In genomic region chr2:121969766-121970639, GRCh38 we compare ENCODE assay signal across 16 cellular contexts.
A peak's percentile ranks its signal among the peaks of the same experiment; 100 is the strongest.
DNase-seq lines count a peak whose midpoint lies in the region; ATAC-seq and TF ChIP-seq lines count a peak whose summit lies in the region.
"Had no signal": no experiment of that assay in that cellular context is flagged by ENCODE, and none has a peak within 500 bp of the region (broad histone marks: within the 10 kb centered on the region; RNA-seq: fewer than 3 reads in every experiment).

No MANE protein-coding gene starts in this region.

- no peak for TF ChIP-seq EP300 in sigmoid colon (IDR thresholded peaks at IDR 0.05)

- no peak for TF ChIP-seq POLR2A in esophagus squamous epithelium (IDR thresholded peaks at IDR 0.05)
- no peak for TF ChIP-seq POLR2A in gastrocnemius medialis (IDR thresholded peaks at IDR 0.05)
- TF ChIP-seq POLR2A in sigmoid colon (IDR thresholded peaks at IDR 0.05) = no peak

- peaks cover 47% of the 10 kb centered on the region for H3K27me3 Mint-ChIP-seq in T-helper 17 cell
- H3K27me3 Mint-ChIP-seq: activated B cell treated with CpG ODN at 0.5 μM for 24 hours had no signal

- H3K27ac ChIP-seq in esophagus squamous epithelium = peak overlapping the region in 3 of 4 donors; percentile 58 to 67 (median 63)
- peak overlapping the region; percentile 48 to 62 (median 52) for H3K27ac ChIP-seq in gastrocnemius medialis
- H3K27ac ChIP-seq in sigmoid colon = peak overlapping the region in 1 of 4 donors; percentile 55
- H3K27ac ChIP-seq: C4-2B, psoas muscle had no signal

- H3K4me3 ChIP-seq in esophagus squamous epithelium (no peak overlapping the region), gastrocnemius medialis (no peak overlapping the region), sigmoid colon (no peak overlapping the region)
- H3K4me3 ChIP-seq: psoas muscle had no signal

- 55 to 62% methylated on average over 8 of the region's 8 CpGs for WGBS in esophagus squamous epithelium, 2 donors
- 81 to 85% methylated on average over 8 of the region's 8 CpGs for WGBS in sigmoid colon, 2 donors

- no peak for ATAC-seq in T-helper 17 cell
- no peak for ATAC-seq in gastrocnemius medialis
- ATAC-seq: Panc1 had no signal

- peaks cover 6% of the 10 kb centered on the region for H3K4me1 Mint-ChIP-seq in T-helper 17 cell
- H3K4me1 Mint-ChIP-seq: activated B cell treated with CpG ODN at 0.5 μM for 24 hours had no signal

- H3K27ac Mint-ChIP-seq in T-helper 17 cell = peak overlapping the region; percentile 29
- H3K27ac Mint-ChIP-seq: activated B cell treated with CpG ODN at 0.5 μM for 24 hours; activated T-helper 2 cell treated with anti-CD3 and anti-CD28 coated beads, Interferon-gamma antibody, Interleukin-2, Interleukin-4, amounts not matched to agents 10 μg/mL and 5 μg/mL and 100 μg/mL, durations not matched to agents 14 hours and 24 hours and 36 hours had no signal

- peak; percentile 39 for DNase-seq in KBM-7
- no peak for DNase-seq in T-helper 17 cell
- no peak for DNase-seq in esophagus squamous epithelium (lab: John Stamatoyannopoulos, UW)
- no peak for DNase-seq in gastrocnemius medialis
- DNase-seq in stimulated activated CD4-positive, alpha-beta T cell treated with anti-CD3 and anti-CD28 coated beads, Interleukin-1b, Interleukin-23, amount 100 ng/mL, for 48 hours = no peak
- no peak for DNase-seq in SIG-M5 (lab: John Stamatoyannopoulos, UW)
- no peak for DNase-seq in SHP77 (lab: John Stamatoyannopoulos, UW)
- no peak for DNase-seq in sigmoid colon
- DNase-seq: activated B cell treated with CpG ODN at 0.5 μM for 24 hours; activated CD8-positive, alpha-beta memory T cell treated with anti-CD3 and anti-CD28 coated beads for 24 hours; NCI-H187; stimulated activated CD4-positive, alpha-beta T cell treated with anti-CD3 and anti-CD28 coated beads, Interleukin-15, amount 100 ng/mL, for 24 hours had no signal

- intact Hi-C loops in esophagus squamous epithelium (cut with DNase I) = no loop called here
- intact Hi-C loops in gastrocnemius medialis (cut with DNase I; ENCODE audit: low total_unique reads) = loop anchor here (5.0 to 10.0 kb wide), 2 partner anchors 138 to 155 kb away; no protein-coding TSS in a partner anchor
- intact Hi-C loops in sigmoid colon (cut with DNase I) = no loop called here

- H3K27me3 ChIP-seq in esophagus squamous epithelium = peaks cover 0 to 3% (median 0%) of the 10 kb centered on the region in 4 donors
- H3K27me3 ChIP-seq in gastrocnemius medialis = no peaks in the 10 kb centered on the region
- H3K27me3 ChIP-seq in sigmoid colon = no peaks in the 10 kb centered on the region

- H3K36me3 Mint-ChIP-seq in T-helper 17 cell (ENCODE audit: low read depth) = no peaks in the 10 kb centered on the region

- TF ChIP-seq CTCF in esophagus squamous epithelium (IDR thresholded peaks at IDR 0.05) (no peak), gastrocnemius medialis (IDR thresholded peaks at IDR 0.05 in 4 of 5, conservative IDR thresholded peaks at IDR 0.05 in 1 of 5) (no peak), sigmoid colon (IDR thresholded peaks at IDR 0.05) (no peak)

- H3K9me3 ChIP-seq in T-helper 17 cell (ENCODE audit: control insufficient read depth, low read length, poor library complexity, severe bottlenecking) = no peaks in the 10 kb centered on the region
- H3K9me3 ChIP-seq in esophagus squamous epithelium = no peaks in the 10 kb centered on the region
- no peaks in the 10 kb centered on the region for H3K9me3 ChIP-seq in gastrocnemius medialis
- no peaks in the 10 kb centered on the region for H3K9me3 ChIP-seq in sigmoid colon
- H3K9me3 ChIP-seq: psoas muscle had no signal

- H3K4me1 ChIP-seq in esophagus squamous epithelium = peaks cover 0 to 26% (median 4%) of the 10 kb centered on the region in 3 donors
- H3K4me1 ChIP-seq in gastrocnemius medialis = no peaks in the 10 kb centered on the region
- peaks cover 0 to 22% (median 8%) of the 10 kb centered on the region in 4 donors for H3K4me1 ChIP-seq in sigmoid colon
- H3K4me1 ChIP-seq: psoas muscle had no signal

- in situ Hi-C loops in KBM-7 (cut with MboI; ENCODE audit: low pct_unique_long_range_greater_than_20kb, low sequenced_read_pairs) = no loop called here
- in situ Hi-C loops in gastrocnemius medialis (cut with MboI; ENCODE audit: low sequenced_read_pairs in 4 of 4) = no loop called here

- H3K36me3 ChIP-seq in esophagus squamous epithelium = no peaks in the 10 kb centered on the region
- no peaks in the 10 kb centered on the region for H3K36me3 ChIP-seq in gastrocnemius medialis
- H3K36me3 ChIP-seq in sigmoid colon = no peaks in the 10 kb centered on the region

- no peak overlapping the region for H3K4me3 Mint-ChIP-seq in T-helper 17 cell
- H3K4me3 Mint-ChIP-seq: activated B cell treated with CpG ODN at 0.5 μM for 24 hours had no signal
